ENCODE assay signal across 33 cellular contexts in the genomic region with DNA sequence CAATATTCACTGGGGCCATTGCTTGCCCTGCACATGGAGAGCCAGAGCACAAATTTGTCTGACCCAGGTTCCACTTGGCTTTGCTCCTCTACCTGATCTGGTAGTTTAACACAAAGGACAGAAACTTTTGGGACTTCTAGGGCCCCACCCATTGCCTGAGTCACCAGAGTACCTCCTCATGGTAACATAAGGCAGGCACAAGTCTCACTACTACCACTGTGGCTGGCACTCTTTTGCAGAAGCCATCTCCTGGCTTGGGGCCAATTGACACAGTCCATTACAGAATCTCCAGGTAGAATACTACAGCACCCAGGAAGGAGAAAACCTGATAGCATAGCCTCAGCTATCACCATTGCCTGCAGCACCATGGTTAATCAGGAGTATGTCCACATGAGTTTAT. TPM values are rescaled to one million over a fixed set of nuclear protein-coding genes. Genes with fewer than 3 reads are reported as not detected.
"Had no signal": no experiment of that assay in that cellular context is flagged by ENCODE, and none has a peak within 500 bp of the region (broad histone marks: within the 10 kb centered on the region; RNA-seq: fewer than 3 reads in every experiment).

No MANE protein-coding gene starts in this region.

- H3K36me3 ChIP-seq: SJCRH30 had no signal

- H3K27ac ChIP-seq: PC-9, RWPE1, SJCRH30, SK-N-MC had no signal

- H3K27me3 ChIP-seq: SJCRH30 had no signal

- H2AFZ ChIP-seq: PC-9 had no signal

- ATAC-seq: Panc1, Right ventricle myocardium inferior, SK-N-SH treated with all-trans-retinoic acid at 6 μM for 48 hours, T-cell had no signal

- H3K4me2 ChIP-seq: PC-9 had no signal

- H3K4me1 ChIP-seq: SJCRH30 had no signal

- H3K4me3 ChIP-seq: PC-9, SJCRH30, SK-N-MC had no signal

- DNase-seq: Karpas-422, NCI-H1048, NCI-H1092 treated with DMSO at 0.1 percent for 48 hours, NCI-H1105 treated with DMSO at 0.1 percent for 48 hours, NCI-H1417, NCI-H1436, NCI-H146, NCI-H1694, NCI-H187, NCI-H1930, NCI-H2029 treated with DMSO at 0.1 percent for 48 hours, NCI-H2081 treated with DMSO at 0.1 percent for 48 hours, NCI-H2107, NCI-H2171, NCI-H226, NCI-H446 treated with DMSO at 0.1 percent for 48 hours, NCI-H510A, NCI-H524, NCI-H69, NCI-H748 treated with DMSO at 0.1 percent for 48 hours, NCI-H82, PC-9, SHP77, SIG-M5, SJCRH30, T-cell had no signal

- H3K9me3 ChIP-seq: SJCRH30 had no signal

RNA-seq across cellular contexts. Expression of a gene that starts 52.6 kb away (rescaled TPM):
- total RNA-seq: MCF 10A, OCI-LY7, PC-9, SJCRH30 had no signal
